10 cellular contexts compared by ENCODE assay signal in the genomic region with DNA sequence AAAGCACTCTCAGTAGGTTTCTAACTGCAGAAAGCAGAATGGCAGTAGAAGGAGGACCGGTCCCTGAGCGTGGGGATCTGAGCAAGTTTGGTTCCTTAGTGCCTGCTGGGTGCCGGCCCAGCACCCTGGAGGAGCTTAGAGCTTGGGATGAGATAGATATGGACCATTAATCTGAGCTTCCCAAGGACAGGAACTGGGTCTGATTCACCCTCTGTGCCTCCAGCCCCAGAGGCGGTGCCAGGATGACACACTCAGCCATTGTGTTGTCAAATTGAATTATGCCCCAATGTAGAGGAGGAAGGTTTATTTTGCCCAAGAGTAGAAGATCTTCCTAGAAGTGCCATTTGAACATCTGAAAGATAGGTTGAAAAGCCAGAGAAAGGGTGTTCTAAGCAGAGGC. TPM values are rescaled to one million over a fixed set of nuclear protein-coding genes. Genes with fewer than 3 reads are reported as not detected.
DNase-seq lines count a peak whose midpoint lies in the region; ATAC-seq and TF ChIP-seq lines count a peak whose summit lies in the region.
"Had no signal": no experiment of that assay in that cellular context is flagged by ENCODE, and none has a peak within 500 bp of the region (broad histone marks: within the 10 kb centered on the region; RNA-seq: fewer than 3 reads in every experiment).

No MANE protein-coding gene starts in this region.

- peaks cover 36% of the 10 kb centered on the region for H3K4me1 Mint-ChIP-seq in activated CD8-positive, alpha-beta memory T cell treated with anti-CD3 and anti-CD28 coated beads, Interleukin-2, amount 10 ng/mL, durations not matched to agents 7 days and 5 days

- TF ChIP-seq POLR2A in spleen (IDR thresholded peaks at IDR 0.05): no peak

- ATAC-seq in activated CD8-positive, alpha-beta memory T cell treated with anti-CD3 and anti-CD28 coated beads, Interleukin-2, amount 10 ng/mL, durations not matched to agents 7 days and 5 days: no peak
- ATAC-seq in HG03460 (IDR thresholded peaks at IDR 0.05; ENCODE audit: unreplicated experiment): no peak

- DNase-seq in GOT3 (lab: John Stamatoyannopoulos, UW) (peak; percentile 25), SW 1271 (lab: John Stamatoyannopoulos, UW) (peak; percentile 18 to 52), fibroblast of the aortic adventitia (ENCODE audit: low read depth) (peak; percentile 82), spleen (no peak), NCI-H2196 treated with DMSO at 0.1 percent for 48 hours (lab: John Stamatoyannopoulos, UW; ENCODE audit: unreplicated experiment) (no peak)
- DNase-seq in activated CD8-positive, alpha-beta memory T cell treated with anti-CD3 and anti-CD28 coated beads, Interleukin-2, amount 10 ng/mL, durations not matched to agents 7 days and 5 days: no peak
- no peak for DNase-seq in stimulated activated CD8-positive, alpha-beta memory T cell treated with anti-CD3 and anti-CD28 coated beads, Interleukin-4, amount 100 ng/mL, for 48 hours
- DNase-seq: activated naive CD4-positive, alpha-beta T cell treated with anti-CD3 and anti-CD28 coated beads for 36 hours; NCI-H2171 treated with DMSO at 0.1 percent for 48 hours had no signal

- H3K4me3 ChIP-seq in fibroblast of the aortic adventitia (ENCODE audit: low read depth, low read length): no peak overlapping the region
- H3K4me3 ChIP-seq in spleen: no peak overlapping the region

- H3K36me3 Mint-ChIP-seq in activated CD8-positive, alpha-beta memory T cell treated with anti-CD3 and anti-CD28 coated beads, Interleukin-2, amount 10 ng/mL, durations not matched to agents 7 days and 5 days: peaks cover 13% of the 10 kb centered on the region

- H3K27me3 Mint-ChIP-seq in activated CD8-positive, alpha-beta memory T cell treated with anti-CD3 and anti-CD28 coated beads, Interleukin-2, amount 10 ng/mL, durations not matched to agents 7 days and 5 days: no peaks in the 10 kb centered on the region

- H3K27ac Mint-ChIP-seq in activated CD8-positive, alpha-beta memory T cell treated with anti-CD3 and anti-CD28 coated beads, Interleukin-2, amount 10 ng/mL, durations not matched to agents 7 days and 5 days: no peak overlapping the region
- H3K27ac Mint-ChIP-seq: activated naive CD4-positive, alpha-beta T cell treated with anti-CD3 and anti-CD28 coated beads for 36 hours had no signal

- intact Hi-C loops in spleen (cut with DNase I; ENCODE audit: low total_unique reads): no loop called here

- peaks cover 0 to 42% (median 0%) of the 10 kb centered on the region in 6 donors for H3K36me3 ChIP-seq in spleen

- peaks cover 15 to 80% (median 50%) of the 10 kb centered on the region in 6 donors for H3K4me1 ChIP-seq in spleen

- peak overlapping the region in 6 of 8 donors; percentile 12 to 54 (median 26) for H3K27ac ChIP-seq in spleen

- no peaks in the 10 kb centered on the region for H3K27me3 ChIP-seq in spleen (replicated peaks in 1 of 7)

- no peak overlapping the region for H3K4me3 Mint-ChIP-seq in activated CD8-positive, alpha-beta memory T cell treated with anti-CD3 and anti-CD28 coated beads, Interleukin-2, amount 10 ng/mL, durations not matched to agents 7 days and 5 days
- H3K4me3 Mint-ChIP-seq: activated naive CD4-positive, alpha-beta T cell treated with anti-CD3 and anti-CD28 coated beads for 36 hours had no signal

- whole genome bisulfite sequencing in spleen, 5 donors: 78 to 90% (median 87%) methylated on average over 4 of the region's 4 CpGs

- TF ChIP-seq CTCF in fibroblast of the aortic adventitia (IDR thresholded peaks at IDR 0.05; ENCODE audit: insufficient read depth, low read length) (no peak), spleen (IDR thresholded peaks at IDR 0.05 in 8 of 11, conservative IDR thresholded peaks at IDR 0.05 in 3 of 11) (no peak)

- no peaks in the 10 kb centered on the region for H3K9me3 Mint-ChIP-seq in activated CD8-positive, alpha-beta memory T cell treated with anti-CD3 and anti-CD28 coated beads, Interleukin-2, amount 10 ng/mL, durations not matched to agents 7 days and 5 days (ENCODE audit: low read depth)
- H3K9me3 Mint-ChIP-seq: activated naive CD4-positive, alpha-beta T cell treated with anti-CD3 and anti-CD28 coated beads for 36 hours had no signal

- H3K9me3 ChIP-seq in spleen: no peaks in the 10 kb centered on the region

- CTCF ChIA-PET in activated CD8-positive, alpha-beta memory T cell treated with anti-CD3 and anti-CD28 coated beads, Interleukin-2, amount 10 ng/mL, durations not matched to agents 7 days and 5 days (lab: Charles Lee): interaction anchor here (0.7 kb wide), 1 partner anchor 68 kb away, joined by 3 read pairs; no protein-coding TSS in a partner anchor

RNA-seq across cellular contexts. Expression of a gene that starts 4.3 kb away (rescaled TPM):
- total RNA-seq in fibroblast of the aortic adventitia (ENCODE audit: low replicate concordance): 33.3 and 45.9 TPM in 2 replicates
- total RNA-seq in spleen: 10 to 100 TPM; 38.7 to 59.1 (median 53.7) TPM
- 10 to 100 TPM; 10.5 to 34.2 (median 11.8) TPM for polyA plus RNA-seq in spleen
- total RNA-seq in activated CD8-positive, alpha-beta memory T cell treated with anti-CD3 and anti-CD28 coated beads, Interleukin-2, amount 10 ng/mL, durations not matched to agents 7 days and 5 days: 10 to 100 TPM; 56.3 to 62.4 TPM

RNA-seq across cellular contexts. Expression of a gene that starts 19.7 kb away (rescaled TPM):
- total RNA-seq in fibroblast of the aortic adventitia (ENCODE audit: low replicate concordance): 78.5 and 89.4 TPM in 2 replicates
- 10 to 100 TPM; 36.6 to 53.4 (median 43.7) TPM for total RNA-seq in spleen
- 10 to 100 TPM; 26.8 to 52.8 (median 29.0) TPM for polyA plus RNA-seq in spleen
- total RNA-seq in activated CD8-positive, alpha-beta memory T cell treated with anti-CD3 and anti-CD28 coated beads, Interleukin-2, amount 10 ng/mL, durations not matched to agents 7 days and 5 days: 100 to 1,000 TPM; 145 to 155 TPM

Comparison
In these comparisons a context has a peak if more than half of its experiments do, and no peak if none do; other contexts are left out.
1. DNase-seq: peak in GOT3 (single experiment), SW 1271 (2 of 2) and fibroblast of the aortic adventitia (single experiment); none in spleen (single experiment), activated CD8-positive, alpha-beta memory T cell treated with anti-CD3 and anti-CD28 coated beads, Interleukin-2, amount 10 ng/mL, durations not matched to agents 7 days and 5 days (single experiment), stimulated activated CD8-positive, alpha-beta memory T cell treated with anti-CD3 and anti-CD28 coated beads, Interleukin-4, amount 100 ng/mL, for 48 hours (single experiment) and NCI-H2196 treated with DMSO at 0.1 percent for 48 hours (single experiment).